In genomic region chr1:39672551-39672947, GRCh38 we compare ENCODE assay signal across 8 cellular contexts. TPM values are rescaled to one million over a fixed set of nuclear protein-coding genes. Genes with fewer than 3 reads are reported as not detected.
DNase-seq lines count a peak whose midpoint lies in the region; ATAC-seq and TF ChIP-seq lines count a peak whose summit lies in the region.

No MANE protein-coding gene starts in this region.

- H3K9ac ChIP-seq in HUES48 (ENCODE audit: low read depth, low read length) = no peak overlapping the region
- H3K9ac ChIP-seq in subcutaneous abdominal adipose tissue (ENCODE audit: low read length in 5 of 5) = peak overlapping the region in 1 of 5 donors; percentile 35

- H3K36me3 ChIP-seq in HUES48 (ENCODE audit: control insufficient read depth, insufficient read depth, low read length) (no peaks in the 10 kb centered on the region), subcutaneous abdominal adipose tissue (ENCODE audit: control insufficient read depth in 5 of 5, insufficient read depth in 5 of 5, low read length in 5 of 5) (no peaks in the 10 kb centered on the region)

- peaks cover 98% of the 10 kb centered on the region for H3K27me3 ChIP-seq in HUES48 (ENCODE audit: control insufficient read depth, insufficient read depth, low read length)
- H3K27me3 ChIP-seq in right cardiac atrium (ENCODE audit: control insufficient read depth, insufficient read depth) = no peaks in the 10 kb centered on the region
- H3K27me3 ChIP-seq in subcutaneous abdominal adipose tissue (ENCODE audit: control insufficient read depth in 5 of 5, insufficient read depth in 4 of 5, low read length in 5 of 5) = peaks cover 3 to 34% (median 24%) of the 10 kb centered on the region in 5 donors

- peak; percentile 20 to 37 for ATAC-seq in right cardiac atrium

- H3K4me3 ChIP-seq in HUES48 (ENCODE audit: low read depth, low read length) (peak overlapping the region; percentile 47), right cardiac atrium (ENCODE audit: low read length) (peak overlapping the region; percentile 66), subcutaneous abdominal adipose tissue (ENCODE audit: low read depth in 1 of 5, low read length in 5 of 5) (peak overlapping the region in 4 of 5 donors; percentile 39 to 67 (median 56))

- no peaks in the 10 kb centered on the region for H3K9me3 ChIP-seq in HUES48 (ENCODE audit: control insufficient read depth, insufficient read depth, low read length)
- no peaks in the 10 kb centered on the region for H3K9me3 ChIP-seq in right cardiac atrium (ENCODE audit: control insufficient read depth, low read length)
- no peaks in the 10 kb centered on the region for H3K9me3 ChIP-seq in subcutaneous abdominal adipose tissue (ENCODE audit: control insufficient read depth in 5 of 5, low read length in 5 of 5)

- H3K4me1 ChIP-seq in HUES48 (ENCODE audit: control insufficient read depth, insufficient read depth, low read length) = no peaks in the 10 kb centered on the region
- peaks cover 2% of the 10 kb centered on the region for H3K4me1 ChIP-seq in right cardiac atrium (ENCODE audit: control insufficient read depth, insufficient read depth, low read length)
- H3K4me1 ChIP-seq in subcutaneous abdominal adipose tissue (ENCODE audit: control insufficient read depth in 5 of 5, insufficient read depth in 5 of 5, low read length in 5 of 5) = peaks cover 0 to 25% (median 16%) of the 10 kb centered on the region in 5 donors

- peak; percentile 39 for TF ChIP-seq CTCF in AG09319 (IDR thresholded peaks at IDR 0.05; ENCODE audit: low read depth, low read length)

- H3K27ac ChIP-seq in HUES48 (ENCODE audit: low read depth, low read length) = no peak overlapping the region
- peak overlapping the region; percentile 24 for H3K27ac ChIP-seq in right cardiac atrium (ENCODE audit: low read length)
- H3K27ac ChIP-seq in subcutaneous abdominal adipose tissue (ENCODE audit: low read depth, low read length) = no peak overlapping the region

- DNase-seq in AG09319 (ENCODE audit: extremely low read depth, low read depth) (no peak), right cardiac atrium (peak in 2 of 3 donors; percentile 52 to 71), dedifferentiated amniotic fluid mesenchymal stem cell (ENCODE audit: extremely low spot score) (no peak), GDM1 (lab: John Stamatoyannopoulos, UW) (no peak), kidney glomerular epithelial cell (lab: John Stamatoyannopoulos, UW) (no peak)
- peak; percentile 16 for DNase-seq in activated effector memory CD4-positive, alpha-beta T cell treated with Interleukin-2 at 50 U/mL for 16 hours

- 25% methylated on average over 12 of the region's 12 CpGs for WGBS in right cardiac atrium

- intact Hi-C loops in right cardiac atrium (cut with DNase I) = no loop called here

RNA-seq across cellular contexts. Expression of gene NT5C1A, which starts 0.6 kb away (rescaled TPM):
- total RNA-seq in right cardiac atrium = 10 to 100 TPM; 18.2 to 44.8 (median 41.3) TPM
- polyA plus RNA-seq in right cardiac atrium = 5.7 TPM

RNA-seq across cellular contexts. Expression of gene HPCAL4, which starts 18.7 kb away (rescaled TPM):
- 1 to 10 TPM in 3 of 4 donors, under 1 TPM in 1; 0.89 to 5.2 (median 4.1) TPM for total RNA-seq in right cardiac atrium
- 2.8 TPM for polyA plus RNA-seq in right cardiac atrium

RNA-seq across cellular contexts. Expression of gene HEYL, which starts 33.1 kb away (rescaled TPM):
- total RNA-seq in right cardiac atrium = 10 to 100 TPM; 25.9 to 50.5 (median 32.8) TPM
- 22.6 TPM for polyA plus RNA-seq in right cardiac atrium

Comparison
In these comparisons a context has a peak if more than half of its experiments do, and no peak if none do; other contexts are left out.
1. DNase-seq: peak in activated effector memory CD4-positive, alpha-beta T cell treated with Interleukin-2 at 50 U/mL for 16 hours (single experiment) and right cardiac atrium (2 of 3); none in AG09319 (single experiment), dedifferentiated amniotic fluid mesenchymal stem cell (single experiment), GDM1 (single experiment) and kidney glomerular epithelial cell (single experiment).
2. Peak in every context shown above with its lines, with median percentiles within 50 percentile points of each other: H3K4me3 ChIP-seq.